9 cellular contexts compared by ENCODE assay signal in the genomic region with DNA sequence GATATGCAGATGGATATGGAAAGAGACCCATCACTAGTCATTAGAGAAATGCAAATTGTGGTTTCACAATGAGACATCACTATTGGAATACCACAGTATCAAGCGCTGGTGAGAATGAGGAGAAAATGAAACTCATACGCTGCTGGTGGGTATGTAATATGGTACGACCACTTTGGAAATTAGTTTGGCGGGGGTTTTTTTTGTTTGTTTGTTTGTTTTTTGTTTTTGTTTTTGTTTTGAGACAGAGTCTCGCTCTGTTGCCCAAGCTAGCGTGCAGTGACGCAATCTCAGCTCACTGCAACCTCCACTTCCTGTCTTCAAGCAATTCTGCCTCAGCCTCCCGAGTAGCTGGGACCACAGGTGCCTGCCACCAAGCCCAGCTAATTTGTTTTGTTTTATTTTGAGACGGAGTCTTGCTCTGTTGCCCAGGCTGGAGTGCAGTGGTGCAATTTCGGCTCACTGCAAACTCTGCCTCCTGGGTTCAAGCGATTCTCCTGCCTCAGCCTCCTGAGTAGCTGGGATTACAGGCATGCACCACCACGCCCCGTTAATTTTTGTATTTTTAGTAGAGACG. TPM values are rescaled to one million over a fixed set of nuclear protein-coding genes. Genes with fewer than 3 reads are reported as not detected.
A peak's percentile ranks its signal among the peaks of the same experiment; 100 is the strongest.
DNase-seq lines count a peak whose midpoint lies in the region; ATAC-seq and TF ChIP-seq lines count a peak whose summit lies in the region.
"Not testable (repeated sequence)": the region's sequence is repeated elsewhere in the genome, so short reads cannot be mapped to it uniquely, and the experiment has no call there.
"Had no signal": no experiment of that assay in that cellular context is flagged by ENCODE, and none has a peak within 500 bp of the region (broad histone marks: within the 10 kb centered on the region; RNA-seq: fewer than 3 reads in every experiment).

No MANE protein-coding gene starts in this region.

- not testable (repeated sequence) for H3K36me3 ChIP-seq in OCI-LY3 (replicated peaks; ENCODE audit: low read depth, low read length)

- H3K4me1 ChIP-seq in OCI-LY3 (ENCODE audit: low read length) = not testable (repeated sequence)

- H3K27ac ChIP-seq in OCI-LY3 (ENCODE audit: low read length) = not testable (repeated sequence)

- H3K4me1 Mint-ChIP-seq in activated T-helper 17 cell treated with anti-CD3 and anti-CD28 coated beads, Interleukin-2, amount 50 U/mL, for 72 hours; naive B cell: not testable (repeated sequence)

- peak overlapping the region; percentile 34 for H3K4me3 Mint-ChIP-seq in activated T-helper 17 cell treated with anti-CD3 and anti-CD28 coated beads, Interleukin-2, amount 50 U/mL, for 72 hours
- H3K4me3 Mint-ChIP-seq in naive B cell = not testable (repeated sequence)

- peaks cover 22% of the 10 kb centered on the region for H3K27me3 Mint-ChIP-seq in activated T-helper 17 cell treated with anti-CD3 and anti-CD28 coated beads, Interleukin-2, amount 50 U/mL, for 72 hours
- H3K27me3 Mint-ChIP-seq in naive B cell = peaks cover 19 to 60% (median 30%) of the 10 kb centered on the region in 3 donors

- not testable (repeated sequence) for H3K36me3 Mint-ChIP-seq in activated T-helper 17 cell treated with anti-CD3 and anti-CD28 coated beads, Interleukin-2, amount 50 U/mL, for 72 hours (ENCODE audit: low read depth); naive B cell

- H3K9me3 Mint-ChIP-seq in activated T-helper 17 cell treated with anti-CD3 and anti-CD28 coated beads, Interleukin-2, amount 50 U/mL, for 72 hours; naive B cell: not testable (repeated sequence)

- H3K4me3 ChIP-seq in OCI-LY3 (ENCODE audit: low read length) = not testable (repeated sequence)

- H2AFZ ChIP-seq in OCI-LY3 (ENCODE audit: low read depth, low read length) = not testable (repeated sequence)

- H3K9me3 ChIP-seq in OCI-LY3 (ENCODE audit: insufficient read depth, low read length) = not testable (repeated sequence)

- not testable (repeated sequence) for H3K27ac Mint-ChIP-seq in activated T-helper 17 cell treated with anti-CD3 and anti-CD28 coated beads, Interleukin-2, amount 50 U/mL, for 72 hours
- H3K27ac Mint-ChIP-seq in naive B cell = peak overlapping the region in 1 of 6 donors; percentile 76

- peak; percentile 66 for ATAC-seq in GM18505 (IDR thresholded peaks at IDR 0.05; ENCODE audit: unreplicated experiment)
- peak; percentile 58 for ATAC-seq in GM21360 (IDR thresholded peaks at IDR 0.05; ENCODE audit: unreplicated experiment)
- ATAC-seq in HG02610 (IDR thresholded peaks at IDR 0.05; ENCODE audit: unreplicated experiment) = peak; percentile 83
- ATAC-seq in HG03342 (IDR thresholded peaks at IDR 0.05; ENCODE audit: unreplicated experiment) = peak; percentile 75
- ATAC-seq in activated T-helper 17 cell treated with anti-CD3 and anti-CD28 coated beads, Interleukin-2, amount 50 U/mL, for 72 hours (replicated peaks) = peak; percentile 95
- peak; percentile 54 to 80 for ATAC-seq in naive B cell (ENCODE audit: low read depth in 2 of 2)

- H4K20me1 ChIP-seq in OCI-LY3 (ENCODE audit: insufficient read depth, low read length) = not testable (repeated sequence)

- peak; percentile 28 for DNase-seq in CD1c-positive myeloid dendritic cell (ENCODE audit: extremely low spot score)
- not testable (repeated sequence) for DNase-seq in naive B cell

- TF ChIP-seq CTCF in OCI-LY3 (IDR thresholded peaks at IDR 0.05; ENCODE audit: low read depth, low read length) = not testable (repeated sequence)

- H3K27me3 ChIP-seq in OCI-LY3 (ENCODE audit: low read depth, low read length) = peaks cover 22% of the 10 kb centered on the region

- H3K79me2 ChIP-seq in OCI-LY3 (ENCODE audit: low read length) = not testable (repeated sequence)

- H3K9ac ChIP-seq in OCI-LY3 (ENCODE audit: low read length) = not testable (repeated sequence)

- not testable (repeated sequence) for TF ChIP-seq POLR2A in GM18505 (IDR thresholded peaks at IDR 0.05; ENCODE audit: borderline replicate concordance, extremely low read depth, insufficient read depth, insufficient read length)

- peak overlapping the region; percentile 4; the same call in 1 of the 2 replicates for H3K4me2 ChIP-seq in OCI-LY3 (ENCODE audit: low read length)

RNA-seq across cellular contexts. Expression of gene SRCIN1, which starts 19.1 kb away (rescaled TPM):
- total RNA-seq in activated T-helper 17 cell treated with anti-CD3 and anti-CD28 coated beads, Interleukin-2, amount 50 U/mL, for 72 hours = under 1 TPM in 1 of 2 donors, not detected in 1; 0.71 TPM
- not detected for polyA plus RNA-seq in naive B cell (ENCODE audit: low read depth in 6 of 6)
- total RNA-seq: ascending aorta had no signal

RNA-seq across cellular contexts. Expression of gene EPOP, which starts 49.9 kb away (rescaled TPM):
- 10 to 100 TPM; 29.6 to 39.1 TPM for total RNA-seq in activated T-helper 17 cell treated with anti-CD3 and anti-CD28 coated beads, Interleukin-2, amount 50 U/mL, for 72 hours
- not detected for polyA plus RNA-seq in naive B cell (ENCODE audit: low read depth in 6 of 6)
